In the genomic region with DNA sequence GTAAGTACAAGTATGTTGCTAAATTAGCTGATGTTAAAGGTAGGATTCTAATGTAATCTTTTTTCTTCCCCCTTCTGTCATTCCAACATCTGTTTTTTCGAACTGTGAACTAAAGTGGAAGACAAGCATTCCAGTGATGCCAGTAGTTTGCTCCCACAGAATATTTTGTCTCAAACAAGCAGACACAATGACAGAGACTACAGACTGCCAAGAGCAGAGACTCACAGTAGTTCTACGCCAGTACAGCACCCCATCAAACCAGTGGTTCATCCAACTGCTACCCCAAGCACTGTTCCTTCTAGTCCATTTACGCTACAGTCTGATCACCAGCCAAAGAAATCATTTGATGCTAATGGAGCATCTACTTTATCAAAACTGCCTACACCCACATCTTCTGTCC, we compare ENCODE assay signal across 21 cellular contexts.
DNase-seq lines count a peak whose midpoint lies in the region; ATAC-seq and TF ChIP-seq lines count a peak whose summit lies in the region.
"Had no signal": no experiment of that assay in that cellular context is flagged by ENCODE, and none has a peak within 500 bp of the region (broad histone marks: within the 10 kb centered on the region; RNA-seq: fewer than 3 reads in every experiment).

No MANE protein-coding gene starts in this region.

- H3K27me3 ChIP-seq in IMR-90 (ENCODE audit: control insufficient read depth, insufficient read depth, low read length) (no peaks in the 10 kb centered on the region), trophoblast cell (ENCODE audit: insufficient read depth, low read length) (no peaks in the 10 kb centered on the region)

- H2AK9ac ChIP-seq in IMR-90 (replicated peaks; ENCODE audit: low read depth, low read length, poor library complexity) = no peak overlapping the region

- H3K14ac ChIP-seq in IMR-90 (replicated peaks; ENCODE audit: low read depth, low read length) (0 out of 2 replicates have a peak overlapping the region, but pooled peaks have one; percentile 61), trophoblast cell (ENCODE audit: low read length) (no peak overlapping the region)

- H3K4me1 ChIP-seq in IMR-90 (ENCODE audit: control insufficient read depth, insufficient read depth, low read length) = peaks cover 8% of the 10 kb centered on the region
- peaks cover 2 to 3% of the 10 kb centered on the region in 2 experiments for H3K4me1 ChIP-seq in trophoblast cell (ENCODE audit: control insufficient read depth in 1 of 2, insufficient read depth in 2 of 2, low read length in 2 of 2)

- no peak for TF ChIP-seq POLR2A in IMR-90 (IDR thresholded peaks at IDR 0.05; ENCODE audit: low read depth, low read length)

- POLR2A ChIA-PET in IMR-90 (lab: Charles Lee; ENCODE audit: unreplicated experiment) = no interaction called here

- H2AFZ ChIP-seq in IMR-90 (replicated peaks; ENCODE audit: low read length, poor library complexity) (no peak overlapping the region), trophoblast cell (ENCODE audit: insufficient read depth, low read length, poor library complexity) (no peak overlapping the region)
- H2AFZ ChIP-seq: PC-9 had no signal

- no peak overlapping the region for H2BK15ac ChIP-seq in IMR-90 (ENCODE audit: low read depth, low read length)

- H3K79me1 ChIP-seq in IMR-90 (ENCODE audit: low read depth in 1 of 2, low read length in 2 of 2) = peaks cover 18 to 70% of the 10 kb centered on the region in 2 experiments; a peak in 3 of 4 replicates
- peaks cover 2% of the 10 kb centered on the region for H3K79me1 ChIP-seq in trophoblast cell (ENCODE audit: low read length)

- H3K9me3 ChIP-seq in IMR-90 (ENCODE audit: control insufficient read depth, insufficient read depth, low read length) (no peaks in the 10 kb centered on the region), trophoblast cell (ENCODE audit: insufficient read depth, low read depth, low read length) (no peaks in the 10 kb centered on the region)
- H3K9me3 ChIP-seq: lower lobe of right lung, thoracic aorta had no signal

- no peak for TF ChIP-seq RAD21 in IMR-90 (IDR thresholded peaks at IDR 0.05; ENCODE audit: low read length)

- H3K36me3 ChIP-seq in IMR-90 (ENCODE audit: control insufficient read depth, insufficient read depth, low read length) = peaks cover 20% of the 10 kb centered on the region
- peaks cover 8 to 17% of the 10 kb centered on the region in 2 experiments for H3K36me3 ChIP-seq in trophoblast cell (ENCODE audit: control insufficient read depth in 1 of 2, insufficient read depth in 2 of 2, low read length in 2 of 2)

- H3K9ac ChIP-seq in IMR-90 (ENCODE audit: low read depth, low read length) (no peak overlapping the region), trophoblast cell (ENCODE audit: low read length) (no peak overlapping the region)

- H2BK12ac ChIP-seq in trophoblast cell (ENCODE audit: low read length) = no peak overlapping the region

- H4K12ac ChIP-seq in trophoblast cell (ENCODE audit: low read depth, low read length) = no peak overlapping the region

- WGBS in IMR-90 (ENCODE audit: extremely low coverage in 2 of 2, insufficient read length in 1 of 2), 2 experiments = 70% methylated on average over 2 of the region's 3 CpGs; no CpG with 5 or more reads in 1 of the 2 experiments
- no CpG with 5 or more reads among the region's 3 CpGs for WGBS in trophoblast cell (ENCODE audit: extremely low coverage, insufficient coverage, insufficient read length)

- H3K4me3 ChIP-seq in IMR-90 (ENCODE audit: insufficient read depth, low read depth, low read length) (no peak overlapping the region), trophoblast cell (ENCODE audit: low read depth, low read length) (no peak overlapping the region)
- H3K4me3 ChIP-seq: lower lobe of right lung, PC-9, thoracic aorta had no signal

- H4K8ac ChIP-seq in IMR-90 (ENCODE audit: low read depth in 2 of 2, low read length in 2 of 2) (no peak overlapping the region), trophoblast cell (ENCODE audit: low read depth, low read length) (no peak overlapping the region)

- H3K4me2 ChIP-seq in IMR-90 (ENCODE audit: low read depth, low read length) = peak overlapping the region; percentile 59
- H3K4me2 ChIP-seq in trophoblast cell (ENCODE audit: low read length) = no peak overlapping the region
- H3K4me2 ChIP-seq: PC-9 had no signal

- H2BK120ac ChIP-seq in IMR-90 (ENCODE audit: low read depth, low read length) (no peak overlapping the region), trophoblast cell (ENCODE audit: insufficient read depth, low read length, poor library complexity) (no peak overlapping the region)

- no peaks in the 10 kb centered on the region for H3K27me3 Mint-ChIP-seq in activated CD4-positive, alpha-beta T cell treated with anti-CD3 and anti-CD28 coated beads, Interleukin-2, amount 10 ng/mL, durations not matched to agents 24 days and 14 days
- peaks cover 2% of the 10 kb centered on the region for H3K27me3 Mint-ChIP-seq in endothelial cell (ENCODE audit: unreplicated experiment)
- H3K27me3 Mint-ChIP-seq: dendritic cell treated with granulocyte-macrophage colony-stimulating factor and Interleukin-4, amounts not matched to agents 40 ng/mL and 50 ng/mL, for 4 days; naive thymus-derived CD4-positive, alpha-beta T cell had no signal

- in situ Hi-C loops in IMR-90 (cut with MboI; ENCODE audit: low sequenced_read_pairs) = no loop called here

- H3K4me1 Mint-ChIP-seq in activated CD4-positive, alpha-beta T cell treated with anti-CD3 and anti-CD28 coated beads, Interleukin-2, amount 10 ng/mL, durations not matched to agents 24 days and 14 days = peaks cover 45% of the 10 kb centered on the region
- peaks cover 4% of the 10 kb centered on the region for H3K4me1 Mint-ChIP-seq in endothelial cell (ENCODE audit: unreplicated experiment)
- peaks cover 58% of the 10 kb centered on the region for H3K4me1 Mint-ChIP-seq in stimulated activated effector memory CD8-positive, alpha-beta T cell treated with anti-CD3 and anti-CD28 coated beads, Interleukin-12 subunit alpha, Interleukin-12 subunit beta, amount 100 ng/mL, for 72 hours

- dilution Hi-C loops in IMR-90 (cut with HindIII; ENCODE audit: low sequenced_read_pairs, unreplicated experiment) = no loop called here

- CTCF ChIA-PET in IMR-90 (lab: Yijun Ruan, JAX) = no interaction called here

- H2BK20ac ChIP-seq in IMR-90 (ENCODE audit: low read depth, low read length) = no peak overlapping the region

- no peak overlapping the region for H4K91ac ChIP-seq in IMR-90 (ENCODE audit: insufficient read depth, low read depth, low read length)
- H4K91ac ChIP-seq in trophoblast cell (ENCODE audit: low read depth, low read length) = no peak overlapping the region

- peak overlapping the region; percentile 42 for H2BK5ac ChIP-seq in IMR-90 (ENCODE audit: low read depth, low read length, poor library complexity, severe bottlenecking)
- no peak overlapping the region for H2BK5ac ChIP-seq in trophoblast cell (ENCODE audit: low read depth, low read length, poor library complexity)

- H4K20me1 ChIP-seq in IMR-90 (ENCODE audit: insufficient read depth, low read length) = peaks cover 79% of the 10 kb centered on the region

- peak; percentile 53 for ATAC-seq in IMR-90 (ENCODE audit: low read depth)
- ATAC-seq in stimulated activated effector memory CD8-positive, alpha-beta T cell treated with anti-CD3 and anti-CD28 coated beads, Interleukin-12 subunit alpha, Interleukin-12 subunit beta, amount 100 ng/mL, for 72 hours = no peak
- ATAC-seq: lower lobe of right lung; naive thymus-derived CD4-positive, alpha-beta T cell had no signal

- no peak overlapping the region for H4K5ac ChIP-seq in IMR-90 (ENCODE audit: low read depth, low read length)

- H3K4ac ChIP-seq in IMR-90 (ENCODE audit: low read depth, low read length) = no peak overlapping the region
- H3K4ac ChIP-seq in trophoblast cell (ENCODE audit: low read depth, low read length) = peak overlapping the region; percentile 33

- intact Hi-C loops in activated CD4-positive, alpha-beta T cell treated with anti-CD3 and anti-CD28 coated beads, Interleukin-2, amount 10 ng/mL, durations not matched to agents 24 days and 14 days (cut with micrococcal nuclease) = no loop called here
- intact Hi-C loops in IMR-90 (cut with micrococcal nuclease) (no loop called here), posterior cingulate gyrus (cut with DNase I) (no loop called here)

- H3K27ac ChIP-seq in IMR-90 (ENCODE audit: insufficient read depth, low read length) (no peak overlapping the region), trophoblast cell (ENCODE audit: low read depth, low read length) (no peak overlapping the region)
- H3K27ac ChIP-seq: lower lobe of right lung, PC-9, thoracic aorta had no signal

- no TSS peak for BruUV-seq in IMR-90 (replicated peaks; lab: Mats Ljungman, UMichigan)

- H3K9me1 ChIP-seq in IMR-90 (ENCODE audit: insufficient read depth, low read length) = peaks cover 5% of the 10 kb centered on the region

- no peak overlapping the region for H3K56ac ChIP-seq in IMR-90 (ENCODE audit: extremely low read depth, insufficient read depth, low read length)

- peak overlapping the region; percentile 52 for H3K27ac Mint-ChIP-seq in activated CD4-positive, alpha-beta T cell treated with anti-CD3 and anti-CD28 coated beads, Interleukin-2, amount 10 ng/mL, durations not matched to agents 24 days and 14 days
- H3K27ac Mint-ChIP-seq in endothelial cell (ENCODE audit: unreplicated experiment) = peak overlapping the region; percentile 11
- no peak overlapping the region for H3K27ac Mint-ChIP-seq in stimulated activated effector memory CD8-positive, alpha-beta T cell treated with anti-CD3 and anti-CD28 coated beads, Interleukin-12 subunit alpha, Interleukin-12 subunit beta, amount 100 ng/mL, for 72 hours
- H3K27ac Mint-ChIP-seq: dendritic cell treated with granulocyte-macrophage colony-stimulating factor and Interleukin-4, amounts not matched to agents 40 ng/mL and 50 ng/mL, for 4 days had no signal

- no peaks in the 10 kb centered on the region for H3K9me3 Mint-ChIP-seq in activated CD4-positive, alpha-beta T cell treated with anti-CD3 and anti-CD28 coated beads, Interleukin-2, amount 10 ng/mL, durations not matched to agents 24 days and 14 days
- no peaks in the 10 kb centered on the region for H3K9me3 Mint-ChIP-seq in endothelial cell (ENCODE audit: unreplicated experiment)
- no peaks in the 10 kb centered on the region for H3K9me3 Mint-ChIP-seq in stimulated activated effector memory CD8-positive, alpha-beta T cell treated with anti-CD3 and anti-CD28 coated beads, Interleukin-12 subunit alpha, Interleukin-12 subunit beta, amount 100 ng/mL, for 72 hours
- H3K9me3 Mint-ChIP-seq: dendritic cell treated with granulocyte-macrophage colony-stimulating factor and Interleukin-4, amounts not matched to agents 40 ng/mL and 50 ng/mL, for 4 days; naive thymus-derived CD4-positive, alpha-beta T cell had no signal

- peaks cover 61% of the 10 kb centered on the region for H3K36me3 Mint-ChIP-seq in activated CD4-positive, alpha-beta T cell treated with anti-CD3 and anti-CD28 coated beads, Interleukin-2, amount 10 ng/mL, durations not matched to agents 24 days and 14 days (ENCODE audit: low read depth)
- H3K36me3 Mint-ChIP-seq in endothelial cell (ENCODE audit: low read depth, unreplicated experiment) = peaks cover 28% of the 10 kb centered on the region
- H3K36me3 Mint-ChIP-seq in stimulated activated effector memory CD8-positive, alpha-beta T cell treated with anti-CD3 and anti-CD28 coated beads, Interleukin-12 subunit alpha, Interleukin-12 subunit beta, amount 100 ng/mL, for 72 hours = peaks cover 100% of the 10 kb centered on the region

- no peak for DNase-seq in activated CD4-positive, alpha-beta T cell treated with anti-CD3 and anti-CD28 coated beads, Interleukin-2, amount 10 ng/mL, durations not matched to agents 24 days and 14 days
- DNase-seq in activated CD4-positive, alpha-beta T cell treated with anti-CD3 and anti-CD28 coated beads for 1 hour = no peak
- DNase-seq in IMR-90 (peak; percentile 24), endothelial cell (ENCODE audit: low spot score) (no peak), trophoblast cell (no peak), GOT3 (lab: John Stamatoyannopoulos, UW) (no peak), posterior cingulate gyrus (no peak)
- no peak for DNase-seq in stimulated activated effector memory CD8-positive, alpha-beta T cell treated with anti-CD3 and anti-CD28 coated beads, Interleukin-12 subunit alpha, Interleukin-12 subunit beta, amount 100 ng/mL, for 72 hours (ENCODE audit: low spot score in 2 of 2)
- DNase-seq: 8988T; activated effector memory CD4-positive, alpha-beta T cell treated with Interleukin-2 at 50 U/mL for 16 hours; aorta; glutamatergic neuron; lower lobe of right lung; naive thymus-derived CD4-positive, alpha-beta T cell; NCI-H1436 treated with DMSO at 0.1 percent for 48 hours; NCI-H82; PC-9; stimulated activated CD4-positive, alpha-beta T cell treated with anti-CD3 and anti-CD28 coated beads, Interleukin-12 subunit alpha, Interleukin-12 subunit beta, amount 100 ng/mL, for 4 hours had no signal

- no peak overlapping the region for H2AK5ac ChIP-seq in IMR-90 (ENCODE audit: low read depth, low read length)
- no peak overlapping the region for H2AK5ac ChIP-seq in trophoblast cell (ENCODE audit: low read length)

- no peak overlapping the region for H3K23ac ChIP-seq in IMR-90 (ENCODE audit: low read depth, low read length)
- H3K23ac ChIP-seq in trophoblast cell (ENCODE audit: low read length) = no peak overlapping the region

- peaks cover 5% of the 10 kb centered on the region for H3K79me2 ChIP-seq in trophoblast cell (ENCODE audit: control insufficient read depth, insufficient read depth, low read length, poor library complexity)

- no peak for TF ChIP-seq CTCF in IMR-90 (conservative IDR thresholded peaks at IDR 0.05; ENCODE audit: low read depth, low read length)
- no peak for TF ChIP-seq CTCF in endothelial cell (IDR thresholded peaks at IDR 0.05; ENCODE audit: unreplicated experiment)

- no peak overlapping the region for H3K18ac ChIP-seq in IMR-90 (ENCODE audit: low read depth, low read length)
- no peak overlapping the region for H3K18ac ChIP-seq in trophoblast cell (ENCODE audit: low read length)

- no peak overlapping the region for H3K4me3 Mint-ChIP-seq in activated CD4-positive, alpha-beta T cell treated with anti-CD3 and anti-CD28 coated beads, Interleukin-2, amount 10 ng/mL, durations not matched to agents 24 days and 14 days
- H3K4me3 Mint-ChIP-seq in endothelial cell (ENCODE audit: unreplicated experiment) = no peak overlapping the region
- H3K4me3 Mint-ChIP-seq in stimulated activated effector memory CD8-positive, alpha-beta T cell treated with anti-CD3 and anti-CD28 coated beads, Interleukin-12 subunit alpha, Interleukin-12 subunit beta, amount 100 ng/mL, for 72 hours = no peak overlapping the region
- H3K4me3 Mint-ChIP-seq: CD14-positive monocyte; dendritic cell treated with granulocyte-macrophage colony-stimulating factor and Interleukin-4, amounts not matched to agents 40 ng/mL and 50 ng/mL, for 4 days had no signal
